ENCODE assay signal across 15 cellular contexts in the genomic region with DNA sequence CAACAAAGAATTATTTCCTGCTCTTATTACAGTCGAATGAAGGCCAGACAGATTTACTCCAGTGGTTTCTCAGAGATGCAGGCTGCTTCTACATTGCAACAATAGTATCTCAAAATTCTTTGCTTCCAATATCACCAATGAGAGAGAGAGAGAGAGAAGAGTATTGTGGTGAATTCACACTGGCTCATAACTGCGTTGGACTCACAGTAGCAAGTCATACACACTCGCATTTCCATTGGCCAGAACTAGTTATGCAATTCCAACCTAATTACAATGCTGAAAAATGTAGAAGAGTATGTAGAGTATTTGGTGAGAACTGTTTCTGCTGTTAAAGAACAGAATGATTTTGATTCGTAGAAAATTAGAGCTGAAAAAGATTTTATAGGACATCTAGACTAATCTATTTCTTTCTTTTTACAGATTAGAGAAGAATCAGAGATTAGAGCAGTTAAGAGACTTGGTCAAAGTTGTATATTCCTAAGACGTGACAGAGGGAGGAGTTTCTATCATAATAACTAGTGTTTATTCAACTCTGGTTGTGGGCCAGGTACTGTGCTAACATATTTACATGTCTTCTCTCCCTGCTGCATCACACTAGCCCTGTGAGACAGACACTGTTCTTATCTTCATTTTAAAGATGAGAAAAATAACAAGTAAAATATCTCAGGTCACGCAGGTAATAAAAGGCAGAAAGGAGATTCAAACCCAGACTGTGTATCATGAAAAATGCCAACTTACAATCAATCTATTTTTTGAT. TPM values are rescaled to one million over a fixed set of nuclear protein-coding genes. Genes with fewer than 3 reads are reported as not detected.
DNase-seq lines count a peak whose midpoint lies in the region; ATAC-seq and TF ChIP-seq lines count a peak whose summit lies in the region.
"Had no signal": no experiment of that assay in that cellular context is flagged by ENCODE, and none has a peak within 500 bp of the region (broad histone marks: within the 10 kb centered on the region; RNA-seq: fewer than 3 reads in every experiment).

No MANE protein-coding gene starts in this region.

- H3K4me3 ChIP-seq in left ventricle myocardium inferior (no peak overlapping the region), fibroblast of lung (replicated peaks in 1 of 4; ENCODE audit: control extremely low read depth in 1 of 4, insufficient read depth in 1 of 4, low read depth in 3 of 4, low read length in 4 of 4) (no peak overlapping the region), trophoblast cell (ENCODE audit: low read depth, low read length) (no peak overlapping the region)

- DNase-seq in left ventricle myocardium inferior (no peak), cardiac septum (ENCODE audit: low spot score) (no peak), fibroblast of lung (ENCODE audit: low read depth in 2 of 2) (peak; percentile 4 to 43), trophoblast cell (peak; percentile 48 to 86), activated gamma-delta T cell (lab: John Stamatoyannopoulos, UW) (no peak), NCI-H345 treated with DMSO at 0.1 percent for 48 hours (lab: John Stamatoyannopoulos, UW; ENCODE audit: unreplicated experiment) (no peak)
- DNase-seq: effector memory CD4-positive, alpha-beta T cell; foreskin keratinocyte; naive thymus-derived CD8-positive, alpha-beta T cell; NCI-H2227 treated with DMSO at 0.1 percent for 48 hours; stimulated activated naive CD4-positive, alpha-beta T cell; T-helper 1 cell had no signal

- ATAC-seq in GM19351 (IDR thresholded peaks at IDR 0.05; ENCODE audit: unreplicated experiment) (no peak), HG03457 (IDR thresholded peaks at IDR 0.05; ENCODE audit: unreplicated experiment) (no peak)
- ATAC-seq: foreskin keratinocyte; naive thymus-derived CD8-positive, alpha-beta T cell had no signal

- H2AK5ac ChIP-seq in trophoblast cell (ENCODE audit: low read length): no peak overlapping the region

- no peak overlapping the region for H4K91ac ChIP-seq in trophoblast cell (ENCODE audit: low read depth, low read length)

- H3K27ac ChIP-seq in left ventricle myocardium inferior (replicated peaks) (peak overlapping the region; percentile 89), fibroblast of lung (ENCODE audit: insufficient read depth, low read length) (no peak overlapping the region), trophoblast cell (ENCODE audit: low read depth, low read length) (no peak overlapping the region)
- H3K27ac ChIP-seq: foreskin keratinocyte had no signal

- H4K20me1 ChIP-seq in fibroblast of lung (ENCODE audit: control insufficient read depth, extremely low read depth, insufficient read depth, low read length): no peaks in the 10 kb centered on the region

- H2BK120ac ChIP-seq in trophoblast cell (ENCODE audit: insufficient read depth, low read length, poor library complexity): no peak overlapping the region

- no peak overlapping the region for H4K8ac ChIP-seq in trophoblast cell (ENCODE audit: low read depth, low read length)

- no peak overlapping the region for H3K23ac ChIP-seq in trophoblast cell (ENCODE audit: low read length)

- TF ChIP-seq CTCF in left ventricle myocardium inferior (IDR thresholded peaks at IDR 0.05; ENCODE audit: borderline replicate concordance) (no peak), fibroblast of lung (conservative IDR thresholded peaks at IDR 0.05 in 1 of 2, IDR thresholded peaks at IDR 0.05 in 1 of 2; ENCODE audit: low read depth in 1 of 2, low read length in 2 of 2) (no peak)

- H3K36me3 ChIP-seq in left ventricle myocardium inferior (no peaks in the 10 kb centered on the region), fibroblast of lung (ENCODE audit: control insufficient read depth, insufficient read depth, low read length) (no peaks in the 10 kb centered on the region), trophoblast cell (ENCODE audit: control insufficient read depth in 1 of 2, insufficient read depth in 2 of 2, low read length in 2 of 2) (no peaks in the 10 kb centered on the region)

- no peak overlapping the region for H4K12ac ChIP-seq in trophoblast cell (ENCODE audit: low read depth, low read length)

- no peaks in the 10 kb centered on the region for H3K27me3 ChIP-seq in left ventricle myocardium inferior (ENCODE audit: low read depth)
- H3K27me3 ChIP-seq in fibroblast of lung (ENCODE audit: control insufficient read depth, insufficient read depth, low read length): no peaks in the 10 kb centered on the region
- H3K27me3 ChIP-seq in trophoblast cell (ENCODE audit: insufficient read depth, low read length): no peaks in the 10 kb centered on the region
- H3K27me3 ChIP-seq: foreskin keratinocyte had no signal

- H3K4ac ChIP-seq in trophoblast cell (ENCODE audit: low read depth, low read length): no peak overlapping the region

- no peak overlapping the region for H2BK12ac ChIP-seq in trophoblast cell (ENCODE audit: low read length)

- H2AFZ ChIP-seq in fibroblast of lung (ENCODE audit: low read length): no peak overlapping the region
- H2AFZ ChIP-seq in trophoblast cell (ENCODE audit: insufficient read depth, low read length, poor library complexity): no peak overlapping the region

- H3K9ac ChIP-seq in fibroblast of lung (ENCODE audit: insufficient read depth, low read length) (no peak overlapping the region), trophoblast cell (ENCODE audit: low read length) (no peak overlapping the region)

- H3K79me1 ChIP-seq in trophoblast cell (ENCODE audit: low read length): no peaks in the 10 kb centered on the region

- no peak overlapping the region for H2BK5ac ChIP-seq in trophoblast cell (ENCODE audit: low read depth, low read length, poor library complexity)

- no peak overlapping the region for H3K18ac ChIP-seq in trophoblast cell (ENCODE audit: low read length)

- H3K4me1 ChIP-seq in left ventricle myocardium inferior (peaks cover 26% of the 10 kb centered on the region), fibroblast of lung (ENCODE audit: control insufficient read depth, extremely low read depth, insufficient read depth, low read length) (no peaks in the 10 kb centered on the region), trophoblast cell (ENCODE audit: control insufficient read depth in 1 of 2, insufficient read depth in 2 of 2, low read length in 2 of 2) (no peaks in the 10 kb centered on the region)
- H3K4me1 ChIP-seq: foreskin keratinocyte had no signal

- no CpG with 5 or more reads among the region's 6 CpGs for WGBS in trophoblast cell (ENCODE audit: extremely low coverage, insufficient coverage, insufficient read length)

- H3K9me3 ChIP-seq in left ventricle myocardium inferior (replicated peaks) (no peaks in the 10 kb centered on the region), fibroblast of lung (ENCODE audit: control insufficient read depth, insufficient read depth, low read depth, low read length) (no peaks in the 10 kb centered on the region), trophoblast cell (ENCODE audit: insufficient read depth, low read depth, low read length) (no peaks in the 10 kb centered on the region)

- H3K79me2 ChIP-seq in fibroblast of lung (ENCODE audit: control insufficient read depth, insufficient read depth, low read length) (no peaks in the 10 kb centered on the region), trophoblast cell (ENCODE audit: control insufficient read depth, insufficient read depth, low read length, poor library complexity) (no peaks in the 10 kb centered on the region)

- no peak overlapping the region for H3K4me2 ChIP-seq in fibroblast of lung (ENCODE audit: extremely low read depth, insufficient read depth, low read length)
- no peak overlapping the region for H3K4me2 ChIP-seq in trophoblast cell (ENCODE audit: low read length)

- H3K14ac ChIP-seq in trophoblast cell (ENCODE audit: low read length): no peak overlapping the region

- intact Hi-C loops in left ventricle myocardium inferior (cut with micrococcal nuclease) (no loop called here), cardiac septum (cut with DNase I) (no loop called here)

RNA-seq across cellular contexts. Expression of gene PDK4, which starts 34.6 kb away (rescaled TPM):
- total RNA-seq in left ventricle myocardium inferior (325 TPM), cardiac septum (49.0 TPM), fibroblast of lung (2.8 and 3.1 TPM in 2 replicates)
- polyA plus RNA-seq in fibroblast of lung: 0.09 and 0.20 TPM in 2 replicates
- 0.07 and 0.14 TPM in 2 replicates for polyA plus RNA-seq in fibroblast of lung (2012)
- polyA minus RNA-seq in fibroblast of lung (ENCODE audit: low replicate concordance): 0.93 and 1.6 TPM in 2 replicates
- polyA plus RNA-seq in trophoblast cell (2013): 0.08 and 0.10 TPM in 2 replicates
- total RNA-seq: activated T-helper 1 cell treated with anti-CD3 and anti-CD28 coated beads, Interleukin-12 subunit alpha, Interleukin-12 subunit beta, Interleukin-2, Interleukin-4 antibody, amounts not matched to agents 30 ng/mL and 10 ng/mL and 1 ng/mL, durations not matched to agents 14 hours and 24 hours and 36 hours; foreskin keratinocyte had no signal
- polyA plus RNA-seq: foreskin keratinocyte; naive thymus-derived CD8-positive, alpha-beta T cell had no signal

Comparison
In these comparisons a context has a peak if more than half of its experiments do, and no peak if none do; other contexts are left out.
1. DNase-seq: peak in fibroblast of lung (2 of 2) and trophoblast cell (2 of 2); none in left ventricle myocardium inferior (single experiment), cardiac septum (single experiment), activated gamma-delta T cell (single experiment) and NCI-H345 treated with DMSO at 0.1 percent for 48 hours (single experiment).
2. RNA of gene PDK4, which starts 34.6 kb away (total RNA-seq): 325 TPM in left ventricle myocardium inferior (single experiment) and 49.0 TPM in cardiac septum (single experiment); 2.8 to 3.1 TPM in fibroblast of lung; every median in the first group is over 10 times any median in the second.